Comparison of ENCODE assay signal across 8 cellular contexts in the genomic region with DNA sequence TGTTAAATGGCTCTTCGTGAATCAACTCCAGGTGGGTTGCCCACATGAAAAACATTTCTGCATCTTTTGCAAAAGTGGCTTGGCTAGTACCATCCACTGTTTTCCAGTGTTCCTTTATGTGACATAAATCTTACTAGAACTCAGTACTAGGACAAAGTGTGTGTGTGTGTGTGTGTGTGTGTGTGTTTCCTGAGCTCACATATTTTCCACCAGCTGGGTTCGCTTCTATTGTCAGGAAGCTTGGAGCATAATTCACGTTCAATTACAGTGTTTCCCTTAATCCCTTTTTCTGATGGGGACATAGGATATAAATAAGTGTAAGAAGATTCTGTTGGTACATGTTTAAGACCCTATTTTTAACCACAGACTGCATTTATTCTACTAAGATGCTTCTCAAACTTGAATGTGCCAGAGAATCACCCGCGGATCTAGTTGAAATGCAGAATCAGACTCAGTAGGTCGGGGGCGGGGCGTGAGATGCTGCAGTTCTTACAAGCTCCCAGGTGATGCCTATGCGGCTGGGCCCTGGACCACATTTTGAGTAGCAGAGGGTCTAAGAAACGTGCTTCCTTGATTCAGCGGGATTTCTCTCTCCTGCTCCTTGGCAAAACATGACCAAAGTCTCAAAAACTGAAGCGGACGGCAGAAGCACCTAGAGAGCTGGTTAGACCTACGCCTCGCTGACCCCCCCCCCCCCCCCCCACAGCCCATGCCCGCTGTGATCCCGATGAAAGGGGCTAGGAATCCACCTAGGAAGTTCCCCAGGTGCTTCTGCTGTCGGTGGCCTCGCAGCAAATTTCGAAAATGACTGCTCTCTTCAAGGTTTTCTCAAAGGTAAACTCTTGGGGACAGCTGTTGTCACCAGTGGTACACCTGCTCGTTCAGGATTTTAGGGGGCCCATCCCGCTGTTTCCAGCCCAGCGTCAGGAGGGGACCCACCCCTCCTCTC. TPM values are rescaled to one million over a fixed set of nuclear protein-coding genes. Genes with fewer than 3 reads are reported as not detected.
A peak's percentile ranks its signal among the peaks of the same experiment; 100 is the strongest.
DNase-seq lines count a peak whose midpoint lies in the region; ATAC-seq and TF ChIP-seq lines count a peak whose summit lies in the region.

No MANE protein-coding gene starts in this region.

- no peaks in the 10 kb centered on the region for H3K36me3 Mint-ChIP-seq in stimulated activated effector memory CD8-positive, alpha-beta T cell treated with anti-CD3 and anti-CD28 coated beads, Interleukin-12 subunit alpha, Interleukin-12 subunit beta, amount 100 ng/mL, for 72 hours

- H3K27ac ChIP-seq in cingulate gyrus (ENCODE audit: low read depth, low read length), result peak overlapping the region; percentile 29

- H3K27ac Mint-ChIP-seq in stimulated activated effector memory CD8-positive, alpha-beta T cell treated with anti-CD3 and anti-CD28 coated beads, Interleukin-12 subunit alpha, Interleukin-12 subunit beta, amount 100 ng/mL, for 72 hours, result no peak overlapping the region

- no peak for ATAC-seq in stimulated activated effector memory CD8-positive, alpha-beta T cell treated with anti-CD3 and anti-CD28 coated beads, Interleukin-12 subunit alpha, Interleukin-12 subunit beta, amount 100 ng/mL, for 72 hours
- no peak for ATAC-seq in GM19324 (IDR thresholded peaks at IDR 0.05; ENCODE audit: low FRiP score, unreplicated experiment)

- DNase-seq in GM13977 (ENCODE audit: low spot score) (peak; percentile 16), LoVo (ENCODE audit: low spot score) (peak; percentile 1), lung microvascular endothelial cell (ENCODE audit: low read depth in 2 of 2) (peak; percentile 65 to 88), GM19238 (ENCODE audit: insufficient read length, low spot score) (no peak)
- peak in 3 of 4 experiments; percentile 1 to 8 (median 7) for DNase-seq in activated CD4-positive, CD25-positive, alpha-beta regulatory T cell (lab: John Stamatoyannopoulos, UW)
- DNase-seq in stimulated activated effector memory CD8-positive, alpha-beta T cell treated with anti-CD3 and anti-CD28 coated beads, Interleukin-12 subunit alpha, Interleukin-12 subunit beta, amount 100 ng/mL, for 72 hours (ENCODE audit: low spot score in 2 of 2), result peak in 1 of 2 donors; percentile 64

- peaks cover 10% of the 10 kb centered on the region for H3K4me1 Mint-ChIP-seq in stimulated activated effector memory CD8-positive, alpha-beta T cell treated with anti-CD3 and anti-CD28 coated beads, Interleukin-12 subunit alpha, Interleukin-12 subunit beta, amount 100 ng/mL, for 72 hours

- no peaks in the 10 kb centered on the region for H3K9me3 Mint-ChIP-seq in stimulated activated effector memory CD8-positive, alpha-beta T cell treated with anti-CD3 and anti-CD28 coated beads, Interleukin-12 subunit alpha, Interleukin-12 subunit beta, amount 100 ng/mL, for 72 hours

- TF ChIP-seq CTCF in GM13977 (IDR thresholded peaks at IDR 0.05; ENCODE audit: extremely low read depth, insufficient read depth, missing control alignments), result no peak

- in situ Hi-C loops in GM13977 (cut with MboI; ENCODE audit: low pct_unique_long_range_greater_than_20kb, low sequenced_read_pairs, unreplicated experiment), result no loop called here

- peak overlapping the region; percentile 76 for H3K4me3 Mint-ChIP-seq in stimulated activated effector memory CD8-positive, alpha-beta T cell treated with anti-CD3 and anti-CD28 coated beads, Interleukin-12 subunit alpha, Interleukin-12 subunit beta, amount 100 ng/mL, for 72 hours

RNA-seq across cellular contexts. Expression of a gene that starts 0.8 kb away (rescaled TPM):
- 28.3 and 36.9 TPM in 2 replicates for total RNA-seq in lung microvascular endothelial cell
